Comparison of ENCODE assay signal across 20 cellular contexts in genomic region chrX:110133735-110134370, GRCh38.
DNase-seq lines count a peak whose midpoint lies in the region; ATAC-seq, FAIRE-seq and TF ChIP-seq lines count a peak whose summit lies in the region.
"Had no signal": no experiment of that assay in that cellular context is flagged by ENCODE, and none has a peak within 500 bp of the region (broad histone marks: within the 10 kb centered on the region; RNA-seq: fewer than 3 reads in every experiment).

No MANE protein-coding gene starts in this region.

- RAD21 ChIA-PET in GM12878 (lab: Charles Lee; ENCODE audit: unreplicated experiment) = interaction anchor here (1.0 kb wide), 1 partner anchor 12 kb away, joined by 7 read pairs; no protein-coding TSS in a partner anchor

- TF ChIP-seq CTCF in A549 (IDR thresholded peaks at IDR 0.05) (no peak), GM10266 (IDR thresholded peaks at IDR 0.05; ENCODE audit: control insufficient read depth, insufficient read depth, low read depth, missing control alignments) (no peak), GM12878 (IDR thresholded peaks at IDR 0.05 in 2 of 3, conservative IDR thresholded peaks at IDR 0.05 in 1 of 3; ENCODE audit: control insufficient read depth in 2 of 3, extremely low read depth in 1 of 3, insufficient read depth in 1 of 3, low read depth in 3 of 3, low read length in 3 of 3) (no peak)

- no peak for TF ChIP-seq POLR2A in A549 (IDR thresholded peaks at IDR 0.05; ENCODE audit: low read length)
- no peak for TF ChIP-seq POLR2A in GM12878 (IDR thresholded peaks at IDR 0.05; ENCODE audit: low read depth, low read length)

- H3K27ac ChIP-seq in A549 (no peak overlapping the region), GM12878 (ENCODE audit: control insufficient read depth, insufficient read depth) (no peak overlapping the region)
- H3K27ac ChIP-seq: ascending aorta, sigmoid colon had no signal

- H2AFZ ChIP-seq in GM12878 (ENCODE audit: control insufficient read depth, low read depth, low read length) = no peak overlapping the region

- FAIRE-seq in A549 (lab: Jason Lieb, UNC) (peak; percentile 46), GM12878 (lab: Jason Lieb, UNC) (no peak), frontal cortex (lab: Jason Lieb, UNC) (no peak)
- FAIRE-seq: islet of Langerhans had no signal

- DNase-seq in A549 (ENCODE audit: low read depth in 1 of 2, low spot score in 1 of 2) (no peak), GM10266 (ENCODE audit: extremely low spot score) (peak; percentile 6), GM12878 (ENCODE audit: low read depth, low spot score) (no peak), T-helper 17 cell (no peak), frontal cortex (ENCODE audit: low spot score in 2 of 2) (no peak)
- DNase-seq in effector CD8-positive, alpha-beta T cell (lab: John Stamatoyannopoulos, UW) = no peak
- DNase-seq: activated CD4-positive, alpha-beta T cell treated with anti-CD3 and anti-CD28 coated beads, Interleukin-2, amount 50 U/mL, for 4 hours; activated effector memory CD4-positive, alpha-beta T cell treated with Interleukin-2 at 50 U/mL for 16 hours; cortex of kidney; DMS 273 treated with DMSO at 0.1 percent for 48 hours; IMR-90; midbrain; NCI-H1092; occipital lobe; SHP77; sigmoid colon; stimulated activated CD4-positive, alpha-beta T cell treated with anti-CD3 and anti-CD28 coated beads, Interleukin-2, amount 100 ng/mL, for 48 hours had no signal

- SMC1A ChIA-PET in GM12878 (lab: Charles Lee; ENCODE audit: uncharacterized antibody, unreplicated experiment) = interaction anchor here (1.1 kb wide), 1 partner anchor 76 kb away, joined by 3 read pairs; no protein-coding TSS in a partner anchor

- H3K4me3 Mint-ChIP-seq in T-helper 17 cell = no peak overlapping the region

- no TSS peak for BruUV-seq in GM12878 (replicated peaks; lab: Mats Ljungman, UMichigan)

- CTCF ChIA-PET in A549 (lab: Yijun Ruan, JAX) (interaction anchor here (2.2 kb wide), 1 partner anchor 12 kb away, joined by 12 read pairs; no protein-coding TSS in a partner anchor), GM12878 (lab: Yijun Ruan, JAX) (interaction anchor here (1.0 to 6.8 kb wide), 4 partner anchors 13 to 243 kb away, joined by 4 to 53 read pairs (median 5); no protein-coding TSS in a partner anchor)

- H3K36me3 ChIP-seq in GM12878 (ENCODE audit: control insufficient read depth in 2 of 2, insufficient read depth in 2 of 2, low read length in 1 of 2) = no peaks in the 10 kb centered on the region
- H3K36me3 ChIP-seq: ascending aorta, sigmoid colon had no signal

- H3K79me2 ChIP-seq in GM12878 (ENCODE audit: control insufficient read depth, insufficient read depth, low read length) = no peaks in the 10 kb centered on the region

- TF ChIP-seq RAD21 in A549 (conservative IDR thresholded peaks at IDR 0.05 in 1 of 2, IDR thresholded peaks at IDR 0.05 in 1 of 2) (no peak), GM12878 (IDR thresholded peaks at IDR 0.05; ENCODE audit: insufficient read depth, low read depth, low read length) (no peak)

- peaks cover 2% of the 10 kb centered on the region for H3K4me1 Mint-ChIP-seq in T-helper 17 cell

- 93% methylated on average over 5 of the region's 5 CpGs for WGBS in A549 (ENCODE audit: missing lambda C conversion rate)
- 52% methylated on average over 5 of the region's 5 CpGs for WGBS in GM12878 (ENCODE audit: insufficient coverage, insufficient replicate concordance, low lambda C conversion rate, missing lambda C conversion rate)

- H3K4me1 ChIP-seq in A549 (peaks cover 18% of the 10 kb centered on the region), GM12878 (ENCODE audit: control insufficient read depth, insufficient read depth, low read length) (no peaks in the 10 kb centered on the region)
- H3K4me1 ChIP-seq: ascending aorta, sigmoid colon had no signal

- no peaks in the 10 kb centered on the region for H3K27me3 ChIP-seq in GM12878 (replicated peaks in 1 of 2; ENCODE audit: control insufficient read depth in 2 of 2, insufficient read depth in 2 of 2, low read length in 1 of 2)
- H3K27me3 ChIP-seq: ascending aorta, sigmoid colon had no signal

- H3K4me2 ChIP-seq in A549 (no peak overlapping the region), GM12878 (ENCODE audit: control insufficient read depth, insufficient read depth) (no peak overlapping the region)

- intact Hi-C loops in GM12878 (cut with micrococcal nuclease; ENCODE audit: unreplicated experiment) = no loop called here

- H3K9me3 ChIP-seq in A549 = no peaks in the 10 kb centered on the region
- H3K9me3 ChIP-seq in GM12878 (replicated peaks; ENCODE audit: control insufficient read depth, insufficient read depth, low read length) = no peaks in the 10 kb centered on the region
- no peaks in the 10 kb centered on the region for H3K9me3 ChIP-seq in T-helper 17 cell (ENCODE audit: control insufficient read depth, low read length, poor library complexity, severe bottlenecking)
- H3K9me3 ChIP-seq: ascending aorta, sigmoid colon had no signal

- H3K27ac Mint-ChIP-seq in T-helper 17 cell = no peak overlapping the region

- in situ Hi-C loops in GM12878 (cut with MboI) = no loop called here

- H3K4me3 ChIP-seq in A549 = no peak overlapping the region
- no peak overlapping the region for H3K4me3 ChIP-seq in GM12878
- H3K4me3 ChIP-seq: ascending aorta, sigmoid colon had no signal

- H3K36me3 Mint-ChIP-seq in T-helper 17 cell (ENCODE audit: low read depth) = no peaks in the 10 kb centered on the region

- no peak for TF ChIP-seq EP300 in A549 (IDR thresholded peaks at IDR 0.05)
- TF ChIP-seq EP300 in GM12878 (IDR thresholded peaks at IDR 0.05; ENCODE audit: borderline replicate concordance in 1 of 2, control insufficient read depth in 1 of 2, low read depth in 2 of 2, low read length in 2 of 2) = no peak

- no peak overlapping the region for H3K9ac ChIP-seq in GM12878 (ENCODE audit: control insufficient read depth, insufficient read depth, low read length)

- no peak for ATAC-seq in A549
- ATAC-seq in HG02852 (IDR thresholded peaks at IDR 0.05; ENCODE audit: unreplicated experiment) = peak; percentile 84
- ATAC-seq in GM12878 = 0 out of 3 replicates have a peak, but pooled peaks have one; percentile 24
- ATAC-seq in T-helper 17 cell = no peak

- no peaks in the 10 kb centered on the region for H4K20me1 ChIP-seq in GM12878 (ENCODE audit: control insufficient read depth, insufficient read depth)

- POLR2A ChIA-PET in A549 (lab: Yijun Ruan, JAX) = no interaction called here
- POLR2A ChIA-PET in GM12878 (lab: Charles Lee) = interaction anchor here (0.7 kb wide), 1 partner anchor 10 kb away, joined by 6 read pairs; no protein-coding TSS in a partner anchor

- no peaks in the 10 kb centered on the region for H3K27me3 Mint-ChIP-seq in T-helper 17 cell

TF ChIP-seq in A549, 52 proteins besides CTCF, POLR2A, EP300 and RAD21:
- TF ChIP-seq ZFP36 (IDR thresholded peaks at IDR 0.05; ENCODE audit: borderline replicate concordance, partially characterized antibody) (no peak), FOSB (CRISPR knock-in tag; IDR thresholded peaks at IDR 0.05) (no peak), SMC3 (IDR thresholded peaks at IDR 0.05) (no peak), MYC (IDR thresholded peaks at IDR 0.05; ENCODE audit: borderline replicate concordance, low read length) (no peak), ZSCAN20 (CRISPR knock-in tag; IDR thresholded peaks at IDR 0.05) (no peak), RCOR1 (IDR thresholded peaks at IDR 0.05; ENCODE audit: low read depth, low read length) (no peak), RFX5 (IDR thresholded peaks at IDR 0.05) (no peak), PBX3 (IDR thresholded peaks at IDR 0.05) (no peak), EHF (CRISPR knock-in tag; IDR thresholded peaks at IDR 0.05) (no peak)
TF ChIP-seq in A549: peak in this region for 0.

TF ChIP-seq in GM12878, 131 proteins besides CTCF, POLR2A, EP300 and RAD21:
- 0 out of 2 replicates have a peak, but pooled peaks have one; percentile 4 for TF ChIP-seq IRF4 (IDR thresholded peaks at IDR 0.05; ENCODE audit: low read depth, low read length)
- TF ChIP-seq TBL1XR1 (IDR thresholded peaks at IDR 0.05; ENCODE audit: low read depth, low read length) = no peak
- no peak for TF ChIP-seq MLLT1 (IDR thresholded peaks at IDR 0.05)
- 0 out of 2 replicates have a peak, but pooled peaks have one; percentile 27 for TF ChIP-seq EED (IDR thresholded peaks at IDR 0.05; ENCODE audit: low read depth)
- peak; percentile 26; the same call in 1 of the 2 replicates for TF ChIP-seq PKNOX1 (IDR thresholded peaks at IDR 0.05)
- no peak for TF ChIP-seq STAT1 (conservative IDR thresholded peaks at IDR 0.05)
- TF ChIP-seq KLF5 (IDR thresholded peaks at IDR 0.05; ENCODE audit: partially characterized antibody) = no peak
- no peak for TF ChIP-seq MYC (IDR thresholded peaks at IDR 0.05; ENCODE audit: insufficient read depth, insufficient read length, insufficient replicate concordance, low read length, severe bottlenecking)
- TF ChIP-seq RUNX3 (IDR thresholded peaks at IDR 0.05; ENCODE audit: low read length) = peak; percentile 52

Comparison
In these comparisons a context has a peak if more than half of its experiments do, and no peak if none do; other contexts are left out.
1. ATAC-seq: peak in HG02852 (single experiment) and GM12878 (single experiment); none in A549 (0 of 2) and T-helper 17 cell (single experiment).